8 cellular contexts compared by ENCODE assay signal in the genomic region with DNA sequence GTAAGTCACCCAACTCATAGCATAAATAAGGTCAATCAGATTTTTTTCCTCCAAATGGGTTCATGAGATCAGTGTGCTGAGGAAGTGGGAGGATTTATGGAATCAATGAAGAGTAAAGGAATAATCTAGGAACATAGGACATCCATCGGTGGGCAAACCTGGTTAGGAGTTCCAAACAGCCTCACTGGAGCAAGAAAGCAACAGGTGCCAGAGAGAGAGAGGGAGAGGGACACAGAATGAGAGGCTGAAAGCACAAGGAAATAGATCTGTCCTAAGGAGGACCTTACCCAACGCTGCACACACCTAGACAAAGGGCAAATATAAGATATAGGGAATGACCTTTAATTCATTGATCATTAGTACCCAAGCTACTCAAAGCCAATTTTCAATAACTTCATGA.
"Had no signal": no experiment of that assay in that cellular context is flagged by ENCODE, and none has a peak within 500 bp of the region (broad histone marks: within the 10 kb centered on the region; RNA-seq: fewer than 3 reads in every experiment).

No MANE protein-coding gene starts in this region.

- H3K4me3 ChIP-seq: GM12878 had no signal

- DNase-seq: GDM1, GF-D8 had no signal

- FAIRE-seq: G401.6, GM12878, GM12891, GM12892, GM18507, GM19239 had no signal
